In genomic region chr5:12313602-12314001, GRCh38 we compare ENCODE assay signal across 18 cellular contexts.
DNase-seq lines count a peak whose midpoint lies in the region; ATAC-seq, FAIRE-seq and TF ChIP-seq lines count a peak whose summit lies in the region.
"Had no signal": no experiment of that assay in that cellular context is flagged by ENCODE, and none has a peak within 500 bp of the region (broad histone marks: within the 10 kb centered on the region; RNA-seq: fewer than 3 reads in every experiment).

No MANE protein-coding gene starts in this region.

- no peaks in the 10 kb centered on the region for H3K27me3 ChIP-seq in bronchial epithelial cell (ENCODE audit: control insufficient read depth, insufficient read depth, low read length)
- H3K27me3 ChIP-seq: breast epithelium, suprapubic skin had no signal

- no peaks in the 10 kb centered on the region for H3K4me1 Mint-ChIP-seq in T-helper 17 cell

- TF ChIP-seq CTCF in bronchial epithelial cell (IDR thresholded peaks at IDR 0.05; ENCODE audit: insufficient read depth, low read length, severe bottlenecking) = no peak

- ATAC-seq in GM19043 (IDR thresholded peaks at IDR 0.05; ENCODE audit: low read depth, unreplicated experiment) (peak; percentile 74), HG02678 (IDR thresholded peaks at IDR 0.05; ENCODE audit: unreplicated experiment) (peak; percentile 84), HG03159 (IDR thresholded peaks at IDR 0.05; ENCODE audit: unreplicated experiment) (peak; percentile 92), HG03025 (IDR thresholded peaks at IDR 0.05; ENCODE audit: low FRiP score, unreplicated experiment) (no peak), HG03039 (IDR thresholded peaks at IDR 0.05; ENCODE audit: unreplicated experiment) (no peak), T-helper 17 cell (no peak)
- ATAC-seq: left lobe of liver had no signal

- no peak overlapping the region for H3K27ac Mint-ChIP-seq in T-helper 17 cell
- H3K27ac Mint-ChIP-seq: dendritic cell treated with granulocyte-macrophage colony-stimulating factor and Interleukin-4, amounts not matched to agents 40 ng/mL and 50 ng/mL, for 4 days; H9 had no signal

- H3K9me3 ChIP-seq in T-helper 17 cell (ENCODE audit: control insufficient read depth, low read length, poor library complexity, severe bottlenecking) = no peaks in the 10 kb centered on the region
- H3K9me3 ChIP-seq: breast epithelium, suprapubic skin had no signal

- no peak overlapping the region for H3K4me3 Mint-ChIP-seq in T-helper 17 cell
- H3K4me3 Mint-ChIP-seq: dendritic cell treated with granulocyte-macrophage colony-stimulating factor and Interleukin-4, amounts not matched to agents 40 ng/mL and 50 ng/mL, for 4 days; H9 had no signal

- H3K36me3 Mint-ChIP-seq in T-helper 17 cell (ENCODE audit: low read depth) = no peaks in the 10 kb centered on the region

- no peak for FAIRE-seq in bronchial epithelial cell (lab: Jason Lieb, UNC)

- no peaks in the 10 kb centered on the region for H3K27me3 Mint-ChIP-seq in T-helper 17 cell
- H3K27me3 Mint-ChIP-seq: dendritic cell treated with granulocyte-macrophage colony-stimulating factor and Interleukin-4, amounts not matched to agents 40 ng/mL and 50 ng/mL, for 4 days had no signal

- H3K4me3 ChIP-seq in bronchial epithelial cell (ENCODE audit: low read depth, low read length) = no peak overlapping the region
- H3K4me3 ChIP-seq: breast epithelium, suprapubic skin had no signal

- H3K36me3 ChIP-seq in bronchial epithelial cell (ENCODE audit: control insufficient read depth, insufficient read depth, low read length) = no peaks in the 10 kb centered on the region
- H3K36me3 ChIP-seq: breast epithelium, suprapubic skin had no signal

- peak; percentile 26 for DNase-seq in bronchial epithelial cell (ENCODE audit: low read depth)
- no peak for DNase-seq in NCI-H1048 (lab: John Stamatoyannopoulos, UW)
- DNase-seq in T-helper 17 cell = no peak
- DNase-seq: activated CD4-positive, alpha-beta T cell treated with anti-CD3 and anti-CD28 coated beads for 4 hours; H9; IMR-90; MM.1S; NCI-H187 treated with DMSO at 0.1 percent for 48 hours; NCI-H345 had no signal

Comparison
In these comparisons a context has a peak if more than half of its experiments do, and no peak if none do; other contexts are left out.
1. ATAC-seq: peak in GM19043 (single experiment), HG02678 (single experiment) and HG03159 (single experiment); none in HG03025 (single experiment), HG03039 (single experiment) and T-helper 17 cell (single experiment).